ENCODE assay signal across 9 cellular contexts in genomic region chr19:21850636-21851255, GRCh38. TPM values are rescaled to one million over a fixed set of nuclear protein-coding genes. Genes with fewer than 3 reads are reported as not detected.
DNase-seq lines count a peak whose midpoint lies in the region; ATAC-seq, FAIRE-seq and TF ChIP-seq lines count a peak whose summit lies in the region.
"Had no signal": no experiment of that assay in that cellular context is flagged by ENCODE, and none has a peak within 500 bp of the region (broad histone marks: within the 10 kb centered on the region; RNA-seq: fewer than 3 reads in every experiment).

No MANE protein-coding gene starts in this region.

- peak overlapping the region; percentile 54 for H3K4me2 ChIP-seq in A549

- POLR2A ChIA-PET in A549 (lab: Yijun Ruan, JAX) = interaction anchor here (1.8 kb wide), 1 partner anchor 15 kb away, joined by 39 read pairs; the partner anchor contains the start of gene ZNF43

- peak overlapping the region in 1 of 2 experiments; percentile 84; a peak in 4 of 6 replicates for H3K27ac ChIP-seq in A549
- no peak overlapping the region for H3K27ac ChIP-seq in HUES6 (ENCODE audit: low read depth, low read length)

- peak overlapping the region; percentile 96 for H3K4me3 Mint-ChIP-seq in mesothelial cell of epicardium

- peaks cover 18% of the 10 kb centered on the region for H3K36me3 Mint-ChIP-seq in mesothelial cell of epicardium

- TF ChIP-seq RAD21 in A549 (conservative IDR thresholded peaks at IDR 0.05 in 1 of 2, IDR thresholded peaks at IDR 0.05 in 1 of 2) = no peak

- peak overlapping the region; percentile 39 for H3K9ac ChIP-seq in HUES6 (ENCODE audit: low read length)

- no peak for DNase-seq in A549 (ENCODE audit: low read depth in 1 of 2, low spot score in 1 of 2)
- peak in 1 of 2 donors; percentile 4 for DNase-seq in cardiac fibroblast (ENCODE audit: low read depth in 2 of 2)
- DNase-seq in mesothelial cell of epicardium (ENCODE audit: low spot score in 2 of 2, unreplicated experiment in 2 of 2) = no peak
- DNase-seq in NOMO-1 treated with DMSO at 0.1 percent for 48 hours (lab: John Stamatoyannopoulos, UW; ENCODE audit: unreplicated experiment) = no peak

- peaks cover 8% of the 10 kb centered on the region for H3K9me3 Mint-ChIP-seq in mesothelial cell of epicardium

- no peak for FAIRE-seq in A549 (lab: Jason Lieb, UNC)
- FAIRE-seq: HTR-8/SVneo had no signal

- no peak for TF ChIP-seq EP300 in A549 (IDR thresholded peaks at IDR 0.05)

- WGBS in A549 (ENCODE audit: missing lambda C conversion rate) = 81% methylated on average over 10 of the region's 10 CpGs

- H3K36me3 ChIP-seq in HUES6 (ENCODE audit: control insufficient read depth, insufficient read depth, low read length) = peaks cover 51% of the 10 kb centered on the region

- no peak for ATAC-seq in A549
- no peak for ATAC-seq in HG03457 (IDR thresholded peaks at IDR 0.05; ENCODE audit: unreplicated experiment)
- no peak for ATAC-seq in HG03025 (IDR thresholded peaks at IDR 0.05; ENCODE audit: low FRiP score, unreplicated experiment)
- no peak for ATAC-seq in HG02870 (IDR thresholded peaks at IDR 0.05; ENCODE audit: unreplicated experiment)

- H3K27ac Mint-ChIP-seq in mesothelial cell of epicardium = peak overlapping the region; percentile 80

- no peak for TF ChIP-seq CTCF in A549 (IDR thresholded peaks at IDR 0.05)
- no peak for TF ChIP-seq CTCF in cardiac fibroblast (IDR thresholded peaks at IDR 0.05; ENCODE audit: low read depth, low read length)
- TF ChIP-seq CTCF in mesothelial cell of epicardium (IDR thresholded peaks at IDR 0.05; ENCODE audit: unreplicated experiment) = no peak

- no peaks in the 10 kb centered on the region; the same call in 1 of the 2 replicates for H3K27me3 ChIP-seq in HUES6 (ENCODE audit: control insufficient read depth, insufficient read depth, low read length)

- TF ChIP-seq POLR2A in A549 (IDR thresholded peaks at IDR 0.05; ENCODE audit: low read length) = no peak

- H3K4me1 ChIP-seq in A549 = 0 out of 3 replicates have a peak, but pooled peaks cover 3% of the 10 kb centered on the region
- peaks cover 6% of the 10 kb centered on the region; the same call in 1 of the 2 replicates for H3K4me1 ChIP-seq in HUES6 (ENCODE audit: control insufficient read depth, insufficient read depth, low read length)

- H3K27me3 Mint-ChIP-seq in mesothelial cell of epicardium (ENCODE audit: low read depth) = no peaks in the 10 kb centered on the region

- peaks cover 23% of the 10 kb centered on the region for H3K4me1 Mint-ChIP-seq in mesothelial cell of epicardium

- H3K9me3 ChIP-seq in A549 = peaks cover 17% of the 10 kb centered on the region
- H3K9me3 ChIP-seq in HUES6 (ENCODE audit: control insufficient read depth, insufficient read depth, low read depth, low read length) = no peaks in the 10 kb centered on the region

- CTCF ChIA-PET in A549 (lab: Yijun Ruan, JAX) = no interaction called here

- peak overlapping the region; percentile 66 for H3K4me3 ChIP-seq in A549
- H3K4me3 ChIP-seq in HUES6 (ENCODE audit: low read depth, low read length) = peak overlapping the region; percentile 95
- peak overlapping the region; percentile 90 to 97 for H3K4me3 ChIP-seq in cardiac fibroblast (replicated peaks in 1 of 2; ENCODE audit: low read depth in 2 of 2, low read length in 2 of 2)

TF ChIP-seq in A549, 52 proteins besides CTCF, POLR2A, EP300 and RAD21 (continues in another document):
- no peak for TF ChIP-seq REST (IDR thresholded peaks at IDR 0.05)
- TF ChIP-seq KDM1A (IDR thresholded peaks at IDR 0.05; ENCODE audit: low read depth) = no peak
- TF ChIP-seq BHLHE40 (IDR thresholded peaks at IDR 0.05; ENCODE audit: low read depth, low read length) = no peak
- TF ChIP-seq CBX2 (IDR thresholded peaks at IDR 0.05; ENCODE audit: borderline replicate concordance, low read depth) = no peak
- TF ChIP-seq RARB (CRISPR knock-in tag; IDR thresholded peaks at IDR 0.05) = no peak
- TF ChIP-seq E2F6 (IDR thresholded peaks at IDR 0.05; ENCODE audit: borderline replicate concordance, low read depth) = no peak
- TF ChIP-seq HMGXB4 (CRISPR knock-in tag; IDR thresholded peaks at IDR 0.05; ENCODE audit: borderline replicate concordance) = no peak
- TF ChIP-seq HDAC2 (IDR thresholded peaks at IDR 0.05) = no peak
- no peak for TF ChIP-seq NFE2L2 (conservative IDR thresholded peaks at IDR 0.05; ENCODE audit: low read length)
- TF ChIP-seq GATA3 (IDR thresholded peaks at IDR 0.05; ENCODE audit: borderline replicate concordance) = no peak
- no peak for TF ChIP-seq NPAS2 (CRISPR knock-in tag; IDR thresholded peaks at IDR 0.05; ENCODE audit: borderline replicate concordance)
- no peak for TF ChIP-seq MAFK (IDR thresholded peaks at IDR 0.05; ENCODE audit: partially characterized antibody)
- no peak for TF ChIP-seq HES2 (IDR thresholded peaks at IDR 0.05)
- TF ChIP-seq CBX8 (IDR thresholded peaks at IDR 0.05) = no peak
- no peak for TF ChIP-seq BCL3 (IDR thresholded peaks at IDR 0.05)
- no peak for TF ChIP-seq PBX3 (IDR thresholded peaks at IDR 0.05)

RNA-seq across cellular contexts. Expression of gene ZNF43, which starts 14.8 kb away (rescaled TPM):
- polyA plus RNA-seq in A549 (2011; rRNA removed) = 10.0 and 15.6 TPM in 2 replicates
- 3.9 and 4.6 TPM in 2 replicates for polyA plus RNA-seq in A549 (2012; cell fraction: cytosol; rRNA removed)
- 4.4 and 9.3 TPM in 2 replicates for polyA plus RNA-seq in A549 (2012; cell fraction: nucleus; rRNA removed)
- polyA plus RNA-seq in A549 (2017; fragmentation: RNase III; extraction: RNeasy Plus Mini Kit Qiagen cat#74134 plus additional on column Dnase treatment) = 8.3 to 9.6 TPM (median 9.3 TPM) in 3 replicates
- 42.0 and 50.8 TPM in 2 replicates for polyA minus RNA-seq in A549 (2011; rRNA and poly(A)+ RNA removed)
- 54.2 to 57.3 TPM (median 55.8 TPM) in 3 replicates for total RNA-seq in mesothelial cell of epicardium
